29 cellular contexts compared by ENCODE assay signal in the genomic region with DNA sequence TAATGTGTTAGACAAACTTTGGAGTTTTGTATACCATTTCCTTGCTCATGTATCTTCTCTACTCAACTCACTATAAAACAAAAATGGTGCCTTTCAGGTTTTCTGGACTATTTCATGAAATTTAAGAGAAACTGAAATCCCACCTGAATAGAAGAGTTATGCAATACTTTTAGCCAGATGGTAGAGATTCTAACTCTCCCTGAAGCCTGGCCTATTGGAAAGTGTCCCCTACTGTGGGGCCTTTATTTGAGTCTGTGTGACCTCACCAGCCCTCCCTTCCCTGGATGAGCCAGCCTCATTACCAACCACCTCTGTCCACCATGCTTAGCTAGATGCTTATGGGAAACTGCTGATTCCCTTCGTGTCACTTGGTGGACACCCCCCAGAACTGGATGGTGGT.
"Had no signal": no experiment of that assay in that cellular context is flagged by ENCODE, and none has a peak within 500 bp of the region (broad histone marks: within the 10 kb centered on the region; RNA-seq: fewer than 3 reads in every experiment).

No MANE protein-coding gene starts in this region.

- ATAC-seq: activated CD4-positive, alpha-beta T cell treated with anti-CD3 and anti-CD28 coated beads for 36 hours; activated CD8-positive, alpha-beta memory T cell treated with anti-CD3 and anti-CD28 coated beads, Interleukin-2, amount 10 ng/mL, durations not matched to agents 7 days and 5 days; activated CD8-positive, alpha-beta T cell treated with anti-CD3 and anti-CD28 coated beads, Interleukin-2, amount 10 ng/mL, durations not matched to agents 7 days and 5 days; gastroesophageal sphincter; T-helper 17 cell had no signal

- H3K4me1 ChIP-seq: ascending aorta, breast epithelium had no signal

- DNase-seq: activated CD4-positive, alpha-beta memory T cell treated with anti-CD3 and anti-CD28 coated beads for 36 hours; activated CD4-positive, alpha-beta T cell treated with anti-CD3 and anti-CD28 coated beads for 36 hours; activated CD4-positive, alpha-beta T cell treated with anti-CD3 and anti-CD28 coated beads, Interleukin-2, amount 10 ng/mL, durations not matched to agents 24 days and 14 days; activated CD4-positive, CD25-positive, alpha-beta regulatory T cell; activated CD4-positive, CD25-positive, alpha-beta regulatory T cell treated with anti-CD3 and anti-CD28 coated beads, Interleukin-2, amount 50 U/mL, for 72 hours; activated CD8-positive, alpha-beta memory T cell treated with anti-CD3 and anti-CD28 coated beads, Interleukin-2, amount 10 ng/mL, durations not matched to agents 7 days and 5 days; activated CD8-positive, alpha-beta memory T cell treated with anti-CD3 and anti-CD28 coated beads, Interleukin-2, amount 50 U/mL, for 4 hours; activated CD8-positive, alpha-beta T cell treated with anti-CD3 and anti-CD28 coated beads, Interleukin-2, amount 10 ng/mL, durations not matched to agents 7 days and 5 days; activated effector memory CD4-positive, alpha-beta T cell treated with anti-CD3 and anti-CD28 coated beads, Interleukin-2, amount 50 U/mL, for 16 hours; activated naive CD4-positive, alpha-beta T cell treated with anti-CD3 and anti-CD28 coated beads for 36 hours; activated naive CD8-positive, alpha-beta T cell treated with anti-CD3 and anti-CD28 coated beads, Interleukin-2, amount 10 ng/mL, durations not matched to agents 7 days and 5 days; activated T-cell treated with anti-CD3 and anti-CD28 coated beads, Interleukin-2, amount 50 U/mL, for 1 hour; activated T-cell treated with anti-CD3 and anti-CD28 coated beads, Interleukin-2, amount 50 U/mL, for 48 hours; cortex of kidney; dermis blood vessel endothelial cell; effector CD4-positive, alpha-beta T cell; esophagus squamous epithelium; foreskin melanocyte; T-helper 1 cell; T-helper 17 cell; T1000 had no signal

- H3K27me3 ChIP-seq: ascending aorta, breast epithelium, cardiac muscle cell, esophagus squamous epithelium, gastroesophageal sphincter had no signal

- FAIRE-seq: colon, endometrium, endothelial cell of umbilical vein had no signal

- H3K9me3 ChIP-seq: ascending aorta, breast epithelium, esophagus squamous epithelium, gastroesophageal sphincter had no signal

- H3K36me3 ChIP-seq: breast epithelium, cardiac muscle cell had no signal

- H3K4me3 ChIP-seq: ascending aorta, breast epithelium, cardiac muscle cell, esophagus squamous epithelium, gastroesophageal sphincter had no signal

- H3K27ac ChIP-seq: ascending aorta, breast epithelium, cardiac muscle cell, epithelial cell of prostate, esophagus squamous epithelium, gastroesophageal sphincter had no signal
